16 cellular contexts compared by ENCODE assay signal in genomic region chr11:94183251-94183885, GRCh38. TPM values are rescaled to one million over a fixed set of nuclear protein-coding genes. Genes with fewer than 3 reads are reported as not detected.
A peak's percentile ranks its signal among the peaks of the same experiment; 100 is the strongest.
DNase-seq lines count a peak whose midpoint lies in the region; ATAC-seq, FAIRE-seq and TF ChIP-seq lines count a peak whose summit lies in the region.
"Had no signal": no experiment of that assay in that cellular context is flagged by ENCODE, and none has a peak within 500 bp of the region (broad histone marks: within the 10 kb centered on the region; RNA-seq: fewer than 3 reads in every experiment).

No MANE protein-coding gene starts in this region.

- 73% methylated on average over 8 of the region's 8 CpGs for WGBS in A549 (ENCODE audit: missing lambda C conversion rate)
- 90 to 91% (median 91%) methylated on average over 8 of the region's 8 CpGs for WGBS in small intestine, 3 donors

- H3K4me3 ChIP-seq in A549 (no peak overlapping the region), HCT116 (replicated peaks in 1 of 2; ENCODE audit: low read depth in 1 of 2, low read length in 2 of 2) (no peak overlapping the region), SJCRH30 (no peak overlapping the region), small intestine (ENCODE audit: low read depth in 1 of 2, low read length in 2 of 2) (no peak overlapping the region)
- H3K4me3 ChIP-seq: tibial artery had no signal

- peaks cover 5% of the 10 kb centered on the region; the same call in 1 of the 3 replicates for H3K4me1 ChIP-seq in A549
- H3K4me1 ChIP-seq in HCT116 (ENCODE audit: control insufficient read depth in 1 of 2, insufficient read depth in 2 of 2, low read length in 2 of 2): peaks cover 0 to 5% of the 10 kb centered on the region in 2 experiments; a peak in 1 of 4 replicates
- H3K4me1 ChIP-seq in SJCRH30: peaks cover 30% of the 10 kb centered on the region
- no peaks in the 10 kb centered on the region for H3K4me1 ChIP-seq in small intestine (ENCODE audit: control insufficient read depth in 2 of 2, insufficient read depth in 1 of 2, low read depth in 1 of 2, low read length in 1 of 2)

- CTCF ChIA-PET in A549 (lab: Yijun Ruan, JAX): interaction anchor here (0.7 to 4.2 kb wide), 20 partner anchors 10 to 336 kb away, joined by 3 to 20 read pairs (median 4); no protein-coding TSS in a partner anchor
- CTCF ChIA-PET in HCT116 (lab: Charles Lee): interaction anchor here (0.8 to 3.1 kb wide), 12 partner anchors 11 to 949 kb away, joined by 3 to 21 read pairs (median 6); partner anchors contain the start of gene PANX1

- RAD21 ChIA-PET in HCT116 (lab: Charles Lee; ENCODE audit: low non-redundant PET in 1 of 2, low total read pairs in 2 of 2, uncharacterized antibody in 2 of 2, unreplicated experiment in 2 of 2): interaction anchor here in 1 of 2 experiments (1.4 kb wide), 1 partner anchor 288 kb away, joined by 4 read pairs; no protein-coding TSS in a partner anchor

- ATAC-seq in A549 (peak; percentile 13 to 44; a peak in 3 of 6 replicates), HCT116 (peak; percentile 56), memory B cell (ENCODE audit: low read depth) (no peak), GM21786 (IDR thresholded peaks at IDR 0.05; ENCODE audit: unreplicated experiment) (no peak)
- ATAC-seq: activated CD8-positive, alpha-beta T cell treated with anti-CD3 and anti-CD28 coated beads for 36 hours; activated naive CD8-positive, alpha-beta T cell treated with anti-CD3 and anti-CD28 coated beads, Interleukin-2, amount 50 U/mL, for 24 hours; effector memory CD8-positive, alpha-beta T cell had no signal

- H4K20me1 ChIP-seq in HCT116 (ENCODE audit: insufficient read depth): no peaks in the 10 kb centered on the region

- no peak overlapping the region; the same call in 2 of the 3 replicates for H3K4me2 ChIP-seq in A549
- H3K4me2 ChIP-seq in HCT116 (ENCODE audit: low read length): peak overlapping the region; percentile 50; the same call in 1 of the 2 replicates

- H3K79me2 ChIP-seq in HCT116 (ENCODE audit: insufficient read depth, low read length): no peaks in the 10 kb centered on the region

- no peak overlapping the region for H2AFZ ChIP-seq in HCT116 (ENCODE audit: low read depth, low read length, poor library complexity, severe bottlenecking)

- H3K36me3 Mint-ChIP-seq in memory B cell: peaks cover 24% of the 10 kb centered on the region

- no peak overlapping the region for H3K9ac ChIP-seq in HCT116 (ENCODE audit: low read length)

- no peaks in the 10 kb centered on the region for H3K9me3 Mint-ChIP-seq in memory B cell
- H3K9me3 Mint-ChIP-seq: activated CD8-positive, alpha-beta T cell treated with anti-CD3 and anti-CD28 coated beads for 36 hours; activated naive CD8-positive, alpha-beta T cell treated with anti-CD3 and anti-CD28 coated beads, Interleukin-2, amount 50 U/mL, for 24 hours; CD4-positive, alpha-beta T cell; effector memory CD8-positive, alpha-beta T cell had no signal

- FAIRE-seq in A549 (lab: Jason Lieb, UNC) (no peak), small intestine (lab: Jason Lieb, UNC) (no peak)

- no peak for TF ChIP-seq EP300 in A549 (IDR thresholded peaks at IDR 0.05)

- POLR2A ChIA-PET in A549 (lab: Yijun Ruan, JAX): no interaction called here
- POLR2A ChIA-PET in HCT116 (lab: Charles Lee): no interaction called here

- TF ChIP-seq POLR2A in A549 (IDR thresholded peaks at IDR 0.05; ENCODE audit: low read length) (no peak), HCT116 (IDR thresholded peaks at IDR 0.05; ENCODE audit: borderline replicate concordance, extremely low read depth, insufficient read depth, insufficient read length) (no peak)

- intact Hi-C loops in HCT116 (cut with micrococcal nuclease): loop anchor here (5.0 to 10.0 kb wide), 2 partner anchors 259 to 286 kb away; no protein-coding TSS in a partner anchor

- H3K4me3 Mint-ChIP-seq in memory B cell: no peak overlapping the region
- H3K4me3 Mint-ChIP-seq: activated CD8-positive, alpha-beta T cell treated with anti-CD3 and anti-CD28 coated beads for 36 hours; activated naive CD8-positive, alpha-beta T cell treated with anti-CD3 and anti-CD28 coated beads, Interleukin-2, amount 50 U/mL, for 24 hours; CD4-positive, alpha-beta T cell; effector memory CD8-positive, alpha-beta T cell had no signal

- no peak for TF ChIP-seq CTCF in A549 (IDR thresholded peaks at IDR 0.05)
- TF ChIP-seq CTCF in HCT116 (IDR thresholded peaks at IDR 0.05 in 2 of 3, conservative IDR thresholded peaks at IDR 0.05 in 1 of 3; ENCODE audit: borderline replicate concordance in 1 of 3, insufficient read depth in 1 of 3, low read depth in 2 of 3, low read length in 2 of 3): no peak

- no peaks in the 10 kb centered on the region for H3K27me3 ChIP-seq in HCT116 (ENCODE audit: insufficient read depth, low read length)
- H3K27me3 ChIP-seq in SJCRH30: no peaks in the 10 kb centered on the region
- H3K27me3 ChIP-seq in small intestine (ENCODE audit: control insufficient read depth in 2 of 2, insufficient read depth in 2 of 2, low read length in 2 of 2): no peaks in the 10 kb centered on the region
- H3K27me3 ChIP-seq: tibial artery had no signal

- H3K36me3 ChIP-seq in HCT116 (ENCODE audit: control insufficient read depth in 1 of 2, insufficient read depth in 2 of 2, low read length in 2 of 2) (peaks cover 3 to 11% of the 10 kb centered on the region in 2 experiments; a peak in 1 of 4 replicates), SJCRH30 (peaks cover 6% of the 10 kb centered on the region; the same call in 1 of the 2 replicates), small intestine (ENCODE audit: control insufficient read depth in 2 of 2, insufficient read depth in 2 of 2, low read length in 2 of 2) (peaks cover 3 to 6% of the 10 kb centered on the region in 2 donors)

- TF ChIP-seq RAD21 in A549 (conservative IDR thresholded peaks at IDR 0.05 in 1 of 2, IDR thresholded peaks at IDR 0.05 in 1 of 2) (no peak), HCT116 (IDR thresholded peaks at IDR 0.05; ENCODE audit: low read depth) (no peak)

- H3K27ac Mint-ChIP-seq in memory B cell: peak overlapping the region; percentile 32
- H3K27ac Mint-ChIP-seq: activated CD8-positive, alpha-beta T cell treated with anti-CD3 and anti-CD28 coated beads for 36 hours; activated naive CD8-positive, alpha-beta T cell treated with anti-CD3 and anti-CD28 coated beads, Interleukin-2, amount 50 U/mL, for 24 hours; CD4-positive, alpha-beta T cell; effector memory CD8-positive, alpha-beta T cell had no signal

- H3K9me3 ChIP-seq in A549: no peaks in the 10 kb centered on the region
- no peaks in the 10 kb centered on the region for H3K9me3 ChIP-seq in HCT116 (ENCODE audit: control insufficient read depth in 1 of 2, insufficient read depth in 1 of 2, low read depth in 1 of 2, low read length in 2 of 2)
- no peaks in the 10 kb centered on the region for H3K9me3 ChIP-seq in SJCRH30 (replicated peaks)
- H3K9me3 ChIP-seq in small intestine (ENCODE audit: control insufficient read depth, low read depth): no peaks in the 10 kb centered on the region
- H3K9me3 ChIP-seq: tibial artery had no signal

- peaks cover 7% of the 10 kb centered on the region for H3K4me1 Mint-ChIP-seq in memory B cell

- no peaks in the 10 kb centered on the region for H3K9me2 ChIP-seq in HCT116 (ENCODE audit: insufficient read depth)

- no peaks in the 10 kb centered on the region for H3K27me3 Mint-ChIP-seq in memory B cell
- H3K27me3 Mint-ChIP-seq: activated CD8-positive, alpha-beta T cell treated with anti-CD3 and anti-CD28 coated beads for 36 hours; activated naive CD8-positive, alpha-beta T cell treated with anti-CD3 and anti-CD28 coated beads, Interleukin-2, amount 50 U/mL, for 24 hours; CD4-positive, alpha-beta T cell; effector memory CD8-positive, alpha-beta T cell had no signal

- no TSS peak for BruUV-seq in HCT116 (replicated peaks; lab: Mats Ljungman, UMichigan)

- DNase-seq in A549 (ENCODE audit: low read depth in 1 of 2, low spot score in 1 of 2): no peak
- no peak for DNase-seq in HCT116 (ENCODE audit: low read depth, low spot score)
- DNase-seq in SJCRH30: no peak
- DNase-seq in memory B cell (ENCODE audit: low spot score in 2 of 2): no peak
- no peak for DNase-seq in small intestine
- no peak for DNase-seq in GF-D8 (lab: John Stamatoyannopoulos, UW)
- no peak for DNase-seq in NCI-H2107 (lab: John Stamatoyannopoulos, UW)
- DNase-seq: 8988T; CD4-positive, alpha-beta T cell; effector memory CD8-positive, alpha-beta T cell; NCI-H1105 had no signal

- no peak overlapping the region for H3K27ac ChIP-seq in A549
- no peak overlapping the region for H3K27ac ChIP-seq in HCT116 (ENCODE audit: low read depth, low read length)
- H3K27ac ChIP-seq in SJCRH30: peak overlapping the region; percentile 61; the same call in 1 of the 2 replicates
- no peak overlapping the region for H3K27ac ChIP-seq in small intestine (ENCODE audit: low read depth in 1 of 2, low read length in 1 of 2)
- H3K27ac ChIP-seq: tibial artery, WERI-Rb-1 had no signal

TF ChIP-seq in A549, 52 proteins besides CTCF, POLR2A, EP300 and RAD21 (continues in another document):
- TF ChIP-seq ZFP36 (IDR thresholded peaks at IDR 0.05; ENCODE audit: borderline replicate concordance, partially characterized antibody) (no peak), HES2 (IDR thresholded peaks at IDR 0.05) (no peak), ZC3H11A (IDR thresholded peaks at IDR 0.05) (no peak), CHD4 (IDR thresholded peaks at IDR 0.05; ENCODE audit: borderline replicate concordance) (no peak), POLR2AphosphoS2 (conservative IDR thresholded peaks at IDR 0.05; ENCODE audit: low read length) (no peak)

TF ChIP-seq in HCT116, 20 proteins besides CTCF, POLR2A, EP300 and RAD21 (continues in another document):
- TF ChIP-seq JUND (IDR thresholded peaks at IDR 0.05): no peak
- no peak for TF ChIP-seq ZFX (IDR thresholded peaks at IDR 0.05)
- no peak for TF ChIP-seq SIN3A (IDR thresholded peaks at IDR 0.05; ENCODE audit: low read depth)
- no peak for TF ChIP-seq ZNF274 (IDR thresholded peaks at IDR 0.05; ENCODE audit: low read depth, low read length)
- no peak for TF ChIP-seq SRF (IDR thresholded peaks at IDR 0.05; ENCODE audit: low read depth)

RNA-seq across cellular contexts. Expression of gene PANX1, which starts 54.7 kb away (rescaled TPM):
- 13.3 and 14.8 TPM in 2 replicates for polyA plus RNA-seq in A549 (2011; rRNA removed)
- 4.5 and 5.7 TPM in 2 replicates for polyA plus RNA-seq in A549 (2012; cell fraction: cytosol; rRNA removed)
- polyA plus RNA-seq in A549 (2012; cell fraction: nucleus; rRNA removed): 3.6 and 4.5 TPM in 2 replicates
- 11.0 to 12.2 TPM (median 11.2 TPM) in 3 replicates for polyA plus RNA-seq in A549 (2017; fragmentation: RNase III; extraction: RNeasy Plus Mini Kit Qiagen cat#74134 plus additional on column Dnase treatment)
- polyA minus RNA-seq in A549 (2011; rRNA and poly(A)+ RNA removed): 18.3 and 21.7 TPM in 2 replicates
- total RNA-seq in HCT116 (2021; ENCODE audit: unreplicated experiment): 21.9 TPM
- polyA plus RNA-seq in HCT116 (2012): 8.9 and 10.4 TPM in 2 replicates
- total RNA-seq in SJCRH30 (2014; rRNA removed; shearing (Covaris generic)): 22.1 and 22.5 TPM in 2 replicates
- polyA plus RNA-seq in small intestine: 1 to 10 TPM; 2.4 to 6.1 (median 2.9) TPM

Comparison
In these comparisons a context has a peak if more than half of its experiments do, and no peak if none do; other contexts are left out.
1. ATAC-seq: peak in A549 (2 of 2) and HCT116 (single experiment); none in memory B cell (single experiment) and GM21786 (single experiment).